In genomic region chr1:44895919-44896734, GRCh38 we compare ENCODE assay signal across 1 cellular context.
TF ChIP-seq lines count a peak whose summit lies in the region.

No MANE protein-coding gene starts in this region.

TF ChIP-seq in K562, 482 proteins besides CTCF, POLR2A, EP300 and RAD21 (continued from another document and continues in another):
- TF ChIP-seq PRDM10 (IDR thresholded peaks at IDR 0.05; ENCODE audit: partially characterized antibody) (peak; percentile 62), KLF16 (IDR thresholded peaks at IDR 0.05) (peak; percentile 61), CEBPB (tag; IDR thresholded peaks at IDR 0.05) (no peak), KLF10 (CRISPR knock-in tag; IDR thresholded peaks at IDR 0.05) (no peak), ZNF134 (CRISPR knock-in tag; conservative IDR thresholded peaks at IDR 0.05) (no peak), ZNF77 (CRISPR knock-in tag; IDR thresholded peaks at IDR 0.05) (no peak), HMBOX1 (IDR thresholded peaks at IDR 0.05) (peak; percentile 96), KDM5B (IDR thresholded peaks at IDR 0.05; ENCODE audit: insufficient replicate concordance, low read depth, low read length) (no peak), TFAP4 (CRISPR knock-in tag; IDR thresholded peaks at IDR 0.05; ENCODE audit: borderline replicate concordance) (no peak), ZNF436 (CRISPR knock-in tag; IDR thresholded peaks at IDR 0.05) (no peak), FOXM1 (IDR thresholded peaks at IDR 0.05; ENCODE audit: low read depth) (peak; percentile 83), FOXM1 (CRISPR knock-in tag; IDR thresholded peaks at IDR 0.05; ENCODE audit: low read depth) (no peak), ZNF232 (CRISPR knock-in tag; IDR thresholded peaks at IDR 0.05) (no peak), HDAC1 (IDR thresholded peaks at IDR 0.05) (no peak), PML (IDR thresholded peaks at IDR 0.05; ENCODE audit: low read length) (peak; percentile 82), JUND (IDR thresholded peaks at IDR 0.05; ENCODE audit: borderline replicate concordance, low read depth, low read length) (no peak), JUND (tag; IDR thresholded peaks at IDR 0.05; ENCODE audit: borderline replicate concordance, low read depth, low read length) (no peak), TEAD2 (tag; IDR thresholded peaks at IDR 0.05) (0 out of 2 replicates have a peak, but pooled peaks have one; percentile 51), CXXC5 (CRISPR knock-in tag; IDR thresholded peaks at IDR 0.05) (peak; percentile 71), MBD2 (IDR thresholded peaks at IDR 0.05; ENCODE audit: borderline replicate concordance, low read depth) (no peak), PHB (CRISPR knock-in tag; IDR thresholded peaks at IDR 0.05) (no peak), NKRF (IDR thresholded peaks at IDR 0.05; ENCODE audit: borderline replicate concordance) (no peak), RB1 (IDR thresholded peaks at IDR 0.05; ENCODE audit: low read depth) (no peak; the same call in 1 of the 2 replicates), FOSL1 (tag; conservative IDR thresholded peaks at IDR 0.05) (peak; percentile 51), NFIC (IDR thresholded peaks at IDR 0.05) (peak; percentile 18; the same call in 1 of the 2 replicates), SNAPC5 (CRISPR knock-in tag; IDR thresholded peaks at IDR 0.05) (no peak), TCF15 (CRISPR knock-in tag; IDR thresholded peaks at IDR 0.05) (no peak), ZNF354B (CRISPR knock-in tag; IDR thresholded peaks at IDR 0.05) (no peak), SETDB1 (IDR thresholded peaks at IDR 0.05; ENCODE audit: low read length) (no peak), MECOM (CRISPR knock-in tag; IDR thresholded peaks at IDR 0.05) (no peak), ARID3B (CRISPR knock-in tag; IDR thresholded peaks at IDR 0.05; ENCODE audit: borderline replicate concordance) (no peak), CREM (IDR thresholded peaks at IDR 0.05; ENCODE audit: low read depth) (no peak), ELF1 (tag; IDR thresholded peaks at IDR 0.05) (no peak), STAT5B (CRISPR knock-in tag; IDR thresholded peaks at IDR 0.05) (no peak), TRIM25 (IDR thresholded peaks at IDR 0.05; ENCODE audit: borderline replicate concordance) (no peak), ZNF324 (CRISPR knock-in tag; IDR thresholded peaks at IDR 0.05) (no peak), TAF9B (IDR thresholded peaks at IDR 0.05; ENCODE audit: partially characterized antibody) (no peak), TEAD1 (CRISPR knock-in tag; IDR thresholded peaks at IDR 0.05) (peak; percentile 69 to 95), RUNX1 (IDR thresholded peaks at IDR 0.05; ENCODE audit: low read depth) (no peak), MTF1 (CRISPR knock-in tag; IDR thresholded peaks at IDR 0.05; ENCODE audit: borderline replicate concordance) (no peak), FOXJ2 (tag; IDR thresholded peaks at IDR 0.05) (no peak), ZNF41 (CRISPR knock-in tag; conservative IDR thresholded peaks at IDR 0.05) (no peak), CTBP1 (IDR thresholded peaks at IDR 0.05; ENCODE audit: borderline replicate concordance) (peak; percentile 81), ZNF75A (CRISPR knock-in tag; IDR thresholded peaks at IDR 0.05) (no peak), RCOR1 (IDR thresholded peaks at IDR 0.05; ENCODE audit: borderline replicate concordance in 1 of 2, low read depth in 2 of 2, low read length in 2 of 2) (peak; percentile 30 to 91; a peak in 3 of 4 replicates), ZNF316 (IDR thresholded peaks at IDR 0.05) (no peak), ILK (tag; IDR thresholded peaks at IDR 0.05; ENCODE audit: borderline replicate concordance, low read depth) (no peak), KDM1A (IDR thresholded peaks at IDR 0.05) (peak in 1 of 2 experiments; percentile 14; a peak in 1 of 4 replicates), YBX1 (IDR thresholded peaks at IDR 0.05) (no peak), ETS1 (conservative IDR thresholded peaks at IDR 0.05; ENCODE audit: control insufficient read depth, low read depth, low read length) (no peak), SP2 (IDR thresholded peaks at IDR 0.05; ENCODE audit: extremely low read depth, low read depth, low read length, poor library complexity, severe bottlenecking) (no peak), ZNF174 (CRISPR knock-in tag; IDR thresholded peaks at IDR 0.05) (no peak), RERE (CRISPR knock-in tag; IDR thresholded peaks at IDR 0.05; ENCODE audit: borderline replicate concordance) (no peak)
